In genomic region chr17:35578195-35578928, GRCh38 we compare ENCODE assay signal across 8 cellular contexts. TPM values are rescaled to one million over a fixed set of nuclear protein-coding genes. Genes with fewer than 3 reads are reported as not detected.
DNase-seq lines count a peak whose midpoint lies in the region; ATAC-seq and TF ChIP-seq lines count a peak whose summit lies in the region.

Gene PEX12 (minus strand): TSS chr17:35578571. CDS start chr17:35578021, 550 bp downstream.

- peaks cover 27 to 36% (median 28%) of the 10 kb centered on the region in 3 donors for H3K4me1 Mint-ChIP-seq in T-cell
- H3K4me1 Mint-ChIP-seq in progenitor cell of endocrine pancreas (ENCODE audit: low read depth): peaks cover 16% of the 10 kb centered on the region

- peak; percentile 86 for ATAC-seq in HG02798 (IDR thresholded peaks at IDR 0.05; ENCODE audit: poor library complexity, unreplicated experiment)
- peak; percentile 97 to 99 (median 98) for ATAC-seq in T-cell (replicated peaks in 1 of 4)
- peak; percentile 98 for ATAC-seq in left ventricle myocardium superior

- H3K27ac Mint-ChIP-seq in T-cell: peak within 1 kb of the TSS; percentile 99
- H3K27ac Mint-ChIP-seq in progenitor cell of endocrine pancreas: peak within 1 kb of the TSS; percentile 97

- intact Hi-C loops in left ventricle myocardium superior (cut with micrococcal nuclease): no loop called here

- TF ChIP-seq CTCF in GM10266 (IDR thresholded peaks at IDR 0.05; ENCODE audit: control insufficient read depth, insufficient read depth, low read depth, missing control alignments): no peak
- no peak for TF ChIP-seq CTCF in progenitor cell of endocrine pancreas (IDR thresholded peaks at IDR 0.05; ENCODE audit: unreplicated experiment)

- peak; percentile 73 for DNase-seq in GM10266 (ENCODE audit: extremely low spot score)
- DNase-seq in NCI-H146 (lab: John Stamatoyannopoulos, UW): peak; percentile 94
- peak; percentile 72 to 92 (median 87) for DNase-seq in T-cell
- DNase-seq in amniotic stem cell (lab: John Stamatoyannopoulos, UW): peak; percentile 68
- peak; percentile 90 for DNase-seq in left ventricle myocardium superior
- peak; percentile 43 for DNase-seq in progenitor cell of endocrine pancreas (ENCODE audit: low spot score, unreplicated experiment)
- DNase-seq in ureter (ENCODE audit: low spot score): peak; percentile 93

- CTCF ChIA-PET in T-cell (lab: Charles Lee): interaction anchor here in 1 of 2 donors (0.5 to 2.7 kb wide), 13 partner anchors 8 to 489 kb away, joined by 3 to 12 read pairs (median 4); partner anchors contain the start of genes AP2B1 and TAF15

- POLR2A ChIA-PET in T-cell (lab: Charles Lee): interaction anchor here (0.5 to 1.2 kb wide), 15 partner anchors 8 to 232 kb away, joined by 3 to 10 read pairs (median 3); partner anchors contain the start of genes AP2B1 (in 2 of the 2) and TAF15 (in 1 of the 2)

- H3K27me3 Mint-ChIP-seq in T-cell (no peaks in the 10 kb centered on the region), progenitor cell of endocrine pancreas (peaks cover 8% of the 10 kb centered on the region)

- H3K9me3 Mint-ChIP-seq in T-cell: no peaks in the 10 kb centered on the region
- H3K9me3 Mint-ChIP-seq in progenitor cell of endocrine pancreas (ENCODE audit: low read depth): no peaks in the 10 kb centered on the region

- H3K4me3 Mint-ChIP-seq in T-cell: peak within 1 kb of the TSS; percentile 94 to 97 (median 97)
- peak within 1 kb of the TSS; percentile 94 for H3K4me3 Mint-ChIP-seq in progenitor cell of endocrine pancreas (ENCODE audit: low read depth)

- peaks cover 5% of the 10 kb centered on the region for H3K36me3 Mint-ChIP-seq in T-cell
- H3K36me3 Mint-ChIP-seq in progenitor cell of endocrine pancreas (ENCODE audit: insufficient read depth): no peaks in the 10 kb centered on the region

RNA-seq across cellular contexts. Expression of gene PEX12, which starts in this region (rescaled TPM):
- total RNA-seq in T-cell (1 to 10 TPM; 3.6 to 6.6 (median 5.6) TPM), left ventricle myocardium superior (7.9 TPM), progenitor cell of endocrine pancreas (4.2 and 5.1 TPM in 2 replicates), ureter (7.9 TPM)

Comparison
In these comparisons a context has a peak if more than half of its experiments do, and no peak if none do; other contexts are left out.
1. Peak in every context shown above with its lines: DNase-seq and ATAC-seq.
2. DNase-seq: peak in every context shown above with its lines; median percentile 94 in NCI-H146; 93 in ureter; 90 in left ventricle myocardium superior; 87 in T-cell; 73 in GM10266; 68 in amniotic stem cell; 43 in progenitor cell of endocrine pancreas.